25 cellular contexts compared by ENCODE assay signal in the genomic region with DNA sequence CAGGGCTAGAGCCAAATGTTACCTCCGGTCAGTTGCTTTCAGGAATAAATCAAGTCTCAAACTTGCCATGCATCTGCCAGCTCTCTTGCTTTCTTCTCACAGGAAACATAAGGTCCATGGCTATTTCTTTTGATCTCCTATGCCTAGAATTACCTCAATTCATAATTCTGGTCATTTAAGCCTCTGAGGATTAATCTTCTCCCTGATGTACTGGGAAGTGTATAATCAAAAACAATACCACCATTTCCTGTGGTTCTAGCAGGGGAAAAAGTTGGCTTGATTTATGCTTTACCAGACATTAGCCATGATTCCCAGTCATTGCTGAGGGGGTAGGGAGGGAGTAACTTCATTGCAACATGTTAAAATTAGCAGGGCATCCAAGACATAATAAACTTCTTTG.
"Had no signal": no experiment of that assay in that cellular context is flagged by ENCODE, and none has a peak within 500 bp of the region (broad histone marks: within the 10 kb centered on the region; RNA-seq: fewer than 3 reads in every experiment).

No MANE protein-coding gene starts in this region.

- DNase-seq: cerebellar nuclear complex; effector CD8-positive, alpha-beta T cell; foreskin keratinocyte; heart right ventricle; hypothalamus; kidney glomerular epithelial cell; nucleus accumbens; retina; right lobe of liver; stimulated activated CD4-positive, alpha-beta T cell treated with anti-CD3 and anti-CD28 coated beads, Interleukin-4, amount 100 ng/mL, for 1 hour; stimulated activated CD8-positive, alpha-beta memory T cell treated with anti-CD3 and anti-CD28 coated beads, Interleukin-4, amount 100 ng/mL, for 48 hours; stimulated activated naive CD8-positive, alpha-beta T cell treated with anti-CD3 and anti-CD28 coated beads, Interleukin-15, Interleukin-2, amounts not matched to agents 100 U/mL and 50 U/mL, for 24 hours; thyroid gland; upper lobe of left lung had no signal

- H3K9me3 ChIP-seq: esophagus muscularis mucosa, heart right ventricle, prostate gland, right lobe of liver, suprapubic skin, thyroid gland, upper lobe of left lung, vagina had no signal

- H3K27me3 ChIP-seq: esophagus muscularis mucosa, foreskin keratinocyte, heart right ventricle, neural progenitor cell, right lobe of liver, suprapubic skin, thyroid gland, upper lobe of left lung, vagina had no signal

- FAIRE-seq: colon, islet of Langerhans had no signal

- H3K27ac ChIP-seq: esophagus muscularis mucosa, foreskin keratinocyte, heart right ventricle, neural progenitor cell, parathyroid adenoma, prostate gland, right lobe of liver, suprapubic skin, thyroid gland, vagina had no signal

- H3K4me1 ChIP-seq: esophagus muscularis mucosa, foreskin keratinocyte, heart right ventricle, parathyroid adenoma, prostate gland, right lobe of liver, suprapubic skin, thyroid gland, upper lobe of left lung, vagina had no signal

- ATAC-seq: foreskin keratinocyte; heart right ventricle; left lobe of liver; natural killer cell treated with Interleukin-12 subunit alpha and Interleukin-12 subunit beta and Interleukin-15 and Interleukin-18, amount 100 ng/mL, for 72 hours; right lobe of liver; stimulated activated effector memory CD8-positive, alpha-beta T cell treated with anti-CD3 and anti-CD28 coated beads, Interleukin-12 subunit alpha, Interleukin-12 subunit beta, amount 100 ng/mL, for 72 hours; stimulated activated naive CD8-positive, alpha-beta T cell treated with anti-CD3 and anti-CD28 coated beads, Interleukin-15, Interleukin-2, amounts not matched to agents 100 U/mL and 50 U/mL, for 24 hours had no signal

- H3K36me3 ChIP-seq: esophagus muscularis mucosa, heart right ventricle, neural progenitor cell, prostate gland, right lobe of liver, suprapubic skin, thyroid gland, upper lobe of left lung, vagina had no signal

- H3K4me3 ChIP-seq: esophagus muscularis mucosa, heart right ventricle, neural progenitor cell, prostate gland, right lobe of liver, suprapubic skin, thyroid gland, upper lobe of left lung, vagina had no signal
